ENCODE assay signal across 1 cellular context in genomic region chr9:124110307-124110915, GRCh38.
TF ChIP-seq lines count a peak whose summit lies in the region.

No MANE protein-coding gene starts in this region.

TF ChIP-seq in HepG2, 621 proteins besides CTCF, POLR2A, EP300 and RAD21 (continued from another document and continues in another):
- TF ChIP-seq PRDM10 (CRISPR knock-in tag; IDR thresholded peaks at IDR 0.05; ENCODE audit: low read depth), result peak; percentile 96
- peak; percentile 98 for TF ChIP-seq ZNF776 (CRISPR knock-in tag; IDR thresholded peaks at IDR 0.05)
- peak; percentile 99 for TF ChIP-seq IRF2 (CRISPR knock-in tag; IDR thresholded peaks at IDR 0.05)
- TF ChIP-seq, protein P1, sequence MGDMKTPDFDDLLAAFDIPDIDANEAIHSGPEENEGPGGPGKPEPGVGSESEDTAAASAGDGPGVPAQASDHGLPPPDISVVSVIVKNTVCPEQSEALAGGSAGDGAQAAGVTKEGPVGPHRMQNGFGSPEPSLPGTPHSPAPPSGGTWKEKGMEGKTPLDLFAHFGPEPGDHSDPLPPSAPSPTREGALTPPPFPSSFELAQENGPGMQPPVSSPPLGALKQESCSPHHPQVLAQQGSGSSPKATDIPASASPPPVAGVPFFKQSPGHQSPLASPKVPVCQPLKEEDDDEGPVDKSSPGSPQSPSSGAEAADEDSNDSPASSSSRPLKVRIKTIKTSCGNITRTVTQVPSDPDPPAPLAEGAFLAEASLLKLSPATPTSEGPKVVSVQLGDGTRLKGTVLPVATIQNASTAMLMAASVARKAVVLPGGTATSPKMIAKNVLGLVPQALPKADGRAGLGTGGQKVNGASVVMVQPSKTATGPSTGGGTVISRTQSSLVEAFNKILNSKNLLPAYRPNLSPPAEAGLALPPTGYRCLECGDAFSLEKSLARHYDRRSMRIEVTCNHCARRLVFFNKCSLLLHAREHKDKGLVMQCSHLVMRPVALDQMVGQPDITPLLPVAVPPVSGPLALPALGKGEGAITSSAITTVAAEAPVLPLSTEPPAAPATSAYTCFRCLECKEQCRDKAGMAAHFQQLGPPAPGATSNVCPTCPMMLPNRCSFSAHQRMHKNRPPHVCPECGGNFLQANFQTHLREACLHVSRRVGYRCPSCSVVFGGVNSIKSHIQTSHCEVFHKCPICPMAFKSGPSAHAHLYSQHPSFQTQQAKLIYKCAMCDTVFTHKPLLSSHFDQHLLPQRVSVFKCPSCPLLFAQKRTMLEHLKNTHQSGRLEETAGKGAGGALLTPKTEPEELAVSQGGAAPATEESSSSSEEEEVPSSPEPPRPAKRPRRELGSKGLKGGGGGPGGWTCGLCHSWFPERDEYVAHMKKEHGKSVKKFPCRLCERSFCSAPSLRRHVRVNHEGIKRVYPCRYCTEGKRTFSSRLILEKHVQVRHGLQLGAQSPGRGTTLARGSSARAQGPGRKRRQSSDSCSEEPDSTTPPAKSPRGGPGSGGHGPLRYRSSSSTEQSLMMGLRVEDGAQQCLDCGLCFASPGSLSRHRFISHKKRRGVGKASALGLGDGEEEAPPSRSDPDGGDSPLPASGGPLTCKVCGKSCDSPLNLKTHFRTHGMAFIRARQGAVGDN (CRISPR knock-in tag; IDR thresholded peaks at IDR 0.05), result no peak; the same call in 1 of the 2 replicates
- TF ChIP-seq, protein P2, sequence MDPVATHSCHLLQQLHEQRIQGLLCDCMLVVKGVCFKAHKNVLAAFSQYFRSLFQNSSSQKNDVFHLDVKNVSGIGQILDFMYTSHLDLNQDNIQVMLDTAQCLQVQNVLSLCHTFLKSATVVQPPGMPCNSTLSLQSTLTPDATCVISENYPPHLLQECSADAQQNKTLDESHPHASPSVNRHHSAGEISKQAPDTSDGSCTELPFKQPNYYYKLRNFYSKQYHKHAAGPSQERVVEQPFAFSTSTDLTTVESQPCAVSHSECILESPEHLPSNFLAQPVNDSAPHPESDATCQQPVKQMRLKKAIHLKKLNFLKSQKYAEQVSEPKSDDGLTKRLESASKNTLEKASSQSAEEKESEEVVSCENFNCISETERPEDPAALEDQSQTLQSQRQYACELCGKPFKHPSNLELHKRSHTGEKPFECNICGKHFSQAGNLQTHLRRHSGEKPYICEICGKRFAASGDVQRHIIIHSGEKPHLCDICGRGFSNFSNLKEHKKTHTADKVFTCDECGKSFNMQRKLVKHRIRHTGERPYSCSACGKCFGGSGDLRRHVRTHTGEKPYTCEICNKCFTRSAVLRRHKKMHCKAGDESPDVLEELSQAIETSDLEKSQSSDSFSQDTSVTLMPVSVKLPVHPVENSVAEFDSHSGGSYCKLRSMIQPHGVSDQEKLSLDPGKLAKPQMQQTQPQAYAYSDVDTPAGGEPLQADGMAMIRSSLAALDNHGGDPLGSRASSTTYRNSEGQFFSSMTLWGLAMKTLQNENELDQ (CRISPR knock-in tag; IDR thresholded peaks at IDR 0.05; ENCODE audit: borderline replicate concordance), result peak; percentile 100
- TF ChIP-seq DR1 (CRISPR knock-in tag; IDR thresholded peaks at IDR 0.05), result peak; percentile 88
- peak; percentile 100 for TF ChIP-seq ZNF878 (CRISPR knock-in tag; IDR thresholded peaks at IDR 0.05)
- TF ChIP-seq THAP11 (CRISPR knock-in tag; IDR thresholded peaks at IDR 0.05), result peak; percentile 91
- peak; percentile 100 for TF ChIP-seq HDAC2 (CRISPR knock-in tag; IDR thresholded peaks at IDR 0.05)
- TF ChIP-seq ETV6 (CRISPR knock-in tag; conservative IDR thresholded peaks at IDR 0.05), result peak; percentile 100
- TF ChIP-seq ZNF720 (CRISPR knock-in tag; IDR thresholded peaks at IDR 0.05), result peak; percentile 100
- TF ChIP-seq ZNF746 (CRISPR knock-in tag; IDR thresholded peaks at IDR 0.05), result peak; percentile 95
- peak; percentile 99; the same call in 1 of the 2 replicates for TF ChIP-seq ZNF615 (CRISPR knock-in tag; IDR thresholded peaks at IDR 0.05; ENCODE audit: borderline replicate concordance)
- TF ChIP-seq KMT2A (CRISPR knock-in tag; IDR thresholded peaks at IDR 0.05), result peak; percentile 99
- TF ChIP-seq ZSCAN12 (CRISPR knock-in tag; IDR thresholded peaks at IDR 0.05), result peak; percentile 100
- peak; percentile 100 for TF ChIP-seq GPN1 (CRISPR knock-in tag; IDR thresholded peaks at IDR 0.05; ENCODE audit: borderline replicate concordance)
- peak; percentile 99 for TF ChIP-seq GLMP (CRISPR knock-in tag; IDR thresholded peaks at IDR 0.05; ENCODE audit: borderline replicate concordance)
- TF ChIP-seq SOX5 (CRISPR knock-in tag; IDR thresholded peaks at IDR 0.05; ENCODE audit: borderline replicate concordance), result peak; percentile 92
- peak; percentile 100 for TF ChIP-seq CAMTA2 (CRISPR knock-in tag; IDR thresholded peaks at IDR 0.05; ENCODE audit: borderline replicate concordance)
- TF ChIP-seq, protein P3, sequence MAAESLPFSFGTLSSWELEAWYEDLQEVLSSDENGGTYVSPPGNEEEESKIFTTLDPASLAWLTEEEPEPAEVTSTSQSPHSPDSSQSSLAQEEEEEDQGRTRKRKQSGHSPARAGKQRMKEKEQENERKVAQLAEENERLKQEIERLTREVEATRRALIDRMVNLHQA (CRISPR knock-in tag; IDR thresholded peaks at IDR 0.05), result peak; percentile 96
- TF ChIP-seq, protein P4, sequence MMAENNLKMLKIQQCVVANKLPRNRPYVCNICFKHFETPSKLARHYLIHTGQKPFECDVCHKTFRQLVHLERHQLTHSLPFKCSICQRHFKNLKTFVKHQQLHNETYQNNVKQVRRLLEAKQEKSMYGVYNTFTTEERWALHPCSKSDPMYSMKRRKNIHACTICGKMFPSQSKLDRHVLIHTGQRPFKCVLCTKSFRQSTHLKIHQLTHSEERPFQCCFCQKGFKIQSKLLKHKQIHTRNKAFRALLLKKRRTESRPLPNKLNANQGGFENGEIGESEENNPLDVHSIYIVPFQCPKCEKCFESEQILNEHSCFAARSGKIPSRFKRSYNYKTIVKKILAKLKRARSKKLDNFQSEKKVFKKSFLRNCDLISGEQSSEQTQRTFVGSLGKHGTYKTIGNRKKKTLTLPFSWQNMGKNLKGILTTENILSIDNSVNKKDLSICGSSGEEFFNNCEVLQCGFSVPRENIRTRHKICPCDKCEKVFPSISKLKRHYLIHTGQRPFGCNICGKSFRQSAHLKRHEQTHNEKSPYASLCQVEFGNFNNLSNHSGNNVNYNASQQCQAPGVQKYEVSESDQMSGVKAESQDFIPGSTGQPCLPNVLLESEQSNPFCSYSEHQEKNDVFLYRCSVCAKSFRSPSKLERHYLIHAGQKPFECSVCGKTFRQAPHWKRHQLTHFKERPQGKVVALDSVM (CRISPR knock-in tag; IDR thresholded peaks at IDR 0.05), result peak; percentile 65
- TF ChIP-seq, protein P5, sequence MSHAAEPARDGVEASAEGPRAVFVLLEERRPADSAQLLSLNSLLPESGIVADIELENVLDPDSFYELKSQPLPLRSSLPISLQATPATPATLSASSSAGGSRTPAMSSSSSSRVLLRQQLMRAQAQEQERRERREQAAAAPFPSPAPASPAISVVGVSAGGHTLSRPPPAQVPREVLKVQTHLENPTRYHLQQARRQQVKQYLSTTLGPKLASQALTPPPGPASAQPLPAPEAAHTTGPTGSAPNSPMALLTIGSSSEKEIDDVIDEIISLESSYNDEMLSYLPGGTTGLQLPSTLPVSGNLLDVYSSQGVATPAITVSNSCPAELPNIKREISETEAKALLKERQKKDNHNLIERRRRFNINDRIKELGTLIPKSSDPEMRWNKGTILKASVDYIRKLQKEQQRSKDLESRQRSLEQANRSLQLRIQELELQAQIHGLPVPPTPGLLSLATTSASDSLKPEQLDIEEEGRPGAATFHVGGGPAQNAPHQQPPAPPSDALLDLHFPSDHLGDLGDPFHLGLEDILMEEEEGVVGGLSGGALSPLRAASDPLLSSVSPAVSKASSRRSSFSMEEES (CRISPR knock-in tag; IDR thresholded peaks at IDR 0.05), result peak; percentile 99
- TF ChIP-seq, protein P6, sequence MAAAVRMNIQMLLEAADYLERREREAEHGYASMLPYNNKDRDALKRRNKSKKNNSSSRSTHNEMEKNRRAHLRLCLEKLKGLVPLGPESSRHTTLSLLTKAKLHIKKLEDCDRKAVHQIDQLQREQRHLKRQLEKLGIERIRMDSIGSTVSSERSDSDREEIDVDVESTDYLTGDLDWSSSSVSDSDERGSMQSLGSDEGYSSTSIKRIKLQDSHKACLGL (CRISPR knock-in tag; IDR thresholded peaks at IDR 0.05), result peak; percentile 99
- TF ChIP-seq, protein P7, sequence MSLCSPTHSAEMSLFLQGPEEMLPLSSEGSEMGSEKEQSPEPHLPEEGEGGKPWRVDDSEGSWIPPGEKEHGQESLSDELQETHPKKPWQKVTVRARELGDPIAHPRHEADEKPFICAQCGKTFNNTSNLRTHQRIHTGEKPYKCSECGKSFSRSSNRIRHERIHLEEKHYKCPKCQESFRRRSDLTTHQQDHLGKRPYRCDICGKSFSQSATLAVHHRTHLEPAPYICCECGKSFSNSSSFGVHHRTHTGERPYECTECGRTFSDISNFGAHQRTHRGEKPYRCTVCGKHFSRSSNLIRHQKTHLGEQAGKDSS (CRISPR knock-in tag; IDR thresholded peaks at IDR 0.05; ENCODE audit: borderline replicate concordance, low read depth), result peak; percentile 99
- peak; percentile 100 for TF ChIP-seq ZNF446 (CRISPR knock-in tag; IDR thresholded peaks at IDR 0.05)
- TF ChIP-seq ZNF337 (CRISPR knock-in tag; IDR thresholded peaks at IDR 0.05; ENCODE audit: borderline replicate concordance, low read depth), result peak; percentile 98; the same call in 1 of the 2 replicates
- TF ChIP-seq NFE2L1 (CRISPR knock-in tag; IDR thresholded peaks at IDR 0.05; ENCODE audit: borderline replicate concordance), result peak; percentile 96
- TF ChIP-seq IKZF4 (CRISPR knock-in tag; IDR thresholded peaks at IDR 0.05; ENCODE audit: borderline replicate concordance, low read depth, not compliant biosample characterization), result peak; percentile 100
- TF ChIP-seq, protein P8, sequence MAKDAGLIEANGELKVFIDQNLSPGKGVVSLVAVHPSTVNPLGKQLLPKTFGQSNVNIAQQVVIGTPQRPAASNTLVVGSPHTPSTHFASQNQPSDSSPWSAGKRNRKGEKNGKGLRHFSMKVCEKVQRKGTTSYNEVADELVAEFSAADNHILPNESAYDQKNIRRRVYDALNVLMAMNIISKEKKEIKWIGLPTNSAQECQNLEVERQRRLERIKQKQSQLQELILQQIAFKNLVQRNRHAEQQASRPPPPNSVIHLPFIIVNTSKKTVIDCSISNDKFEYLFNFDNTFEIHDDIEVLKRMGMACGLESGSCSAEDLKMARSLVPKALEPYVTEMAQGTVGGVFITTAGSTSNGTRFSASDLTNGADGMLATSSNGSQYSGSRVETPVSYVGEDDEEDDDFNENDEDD (CRISPR knock-in tag; IDR thresholded peaks at IDR 0.05; ENCODE audit: borderline replicate concordance), result peak; percentile 90; the same call in 1 of the 2 replicates
- peak; percentile 69; the same call in 1 of the 2 replicates for TF ChIP-seq ZNF576 (CRISPR knock-in tag; IDR thresholded peaks at IDR 0.05)
- TF ChIP-seq, protein P9, sequence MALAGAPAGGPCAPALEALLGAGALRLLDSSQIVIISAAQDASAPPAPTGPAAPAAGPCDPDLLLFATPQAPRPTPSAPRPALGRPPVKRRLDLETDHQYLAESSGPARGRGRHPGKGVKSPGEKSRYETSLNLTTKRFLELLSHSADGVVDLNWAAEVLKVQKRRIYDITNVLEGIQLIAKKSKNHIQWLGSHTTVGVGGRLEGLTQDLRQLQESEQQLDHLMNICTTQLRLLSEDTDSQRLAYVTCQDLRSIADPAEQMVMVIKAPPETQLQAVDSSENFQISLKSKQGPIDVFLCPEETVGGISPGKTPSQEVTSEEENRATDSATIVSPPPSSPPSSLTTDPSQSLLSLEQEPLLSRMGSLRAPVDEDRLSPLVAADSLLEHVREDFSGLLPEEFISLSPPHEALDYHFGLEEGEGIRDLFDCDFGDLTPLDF (CRISPR knock-in tag; IDR thresholded peaks at IDR 0.05), result peak; percentile 96
- TF ChIP-seq, protein P10, sequence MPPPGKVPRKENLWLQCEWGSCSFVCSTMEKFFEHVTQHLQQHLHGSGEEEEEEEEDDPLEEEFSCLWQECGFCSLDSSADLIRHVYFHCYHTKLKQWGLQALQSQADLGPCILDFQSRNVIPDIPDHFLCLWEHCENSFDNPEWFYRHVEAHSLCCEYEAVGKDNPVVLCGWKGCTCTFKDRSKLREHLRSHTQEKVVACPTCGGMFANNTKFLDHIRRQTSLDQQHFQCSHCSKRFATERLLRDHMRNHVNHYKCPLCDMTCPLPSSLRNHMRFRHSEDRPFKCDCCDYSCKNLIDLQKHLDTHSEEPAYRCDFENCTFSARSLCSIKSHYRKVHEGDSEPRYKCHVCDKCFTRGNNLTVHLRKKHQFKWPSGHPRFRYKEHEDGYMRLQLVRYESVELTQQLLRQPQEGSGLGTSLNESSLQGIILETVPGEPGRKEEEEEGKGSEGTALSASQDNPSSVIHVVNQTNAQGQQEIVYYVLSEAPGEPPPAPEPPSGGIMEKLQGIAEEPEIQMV (CRISPR knock-in tag; IDR thresholded peaks at IDR 0.05; ENCODE audit: low read depth), result peak; percentile 97
- peak; percentile 97 for TF ChIP-seq MEIS1 (CRISPR knock-in tag; IDR thresholded peaks at IDR 0.05; ENCODE audit: borderline replicate concordance)
